In genomic region chr18:22558945-22559385, GRCh38 we compare ENCODE assay signal across 9 cellular contexts.
A peak's percentile ranks its signal among the peaks of the same experiment; 100 is the strongest.
DNase-seq lines count a peak whose midpoint lies in the region; ATAC-seq and TF ChIP-seq lines count a peak whose summit lies in the region.
"Had no signal": no experiment of that assay in that cellular context is flagged by ENCODE, and none has a peak within 500 bp of the region (broad histone marks: within the 10 kb centered on the region; RNA-seq: fewer than 3 reads in every experiment).

No MANE protein-coding gene starts in this region.

- no peaks in the 10 kb centered on the region for H3K36me3 Mint-ChIP-seq in chondrocyte (ENCODE audit: low read depth)
- H3K36me3 Mint-ChIP-seq: activated naive CD8-positive, alpha-beta T cell treated with anti-CD3 and anti-CD28 coated beads, Interleukin-2, amount 10 ng/mL, durations not matched to agents 7 days and 5 days had no signal

- H3K9me3 Mint-ChIP-seq in chondrocyte (ENCODE audit: low read depth), result no peaks in the 10 kb centered on the region
- H3K9me3 Mint-ChIP-seq: activated naive CD8-positive, alpha-beta T cell treated with anti-CD3 and anti-CD28 coated beads, Interleukin-2, amount 10 ng/mL, durations not matched to agents 7 days and 5 days had no signal

- DNase-seq in HuH-7 (ENCODE audit: low spot score) (peak; percentile 62), chondrocyte (ENCODE audit: low spot score) (no peak), left lobe of liver (ENCODE audit: low spot score) (peak; percentile 91), stromal cell of bone marrow (ENCODE audit: low read depth) (peak; percentile 62), NCI-H1694 (lab: John Stamatoyannopoulos, UW) (no peak), NCI-H1694 treated with DMSO at 0.1 percent for 48 hours (lab: John Stamatoyannopoulos, UW) (no peak)

- no peaks in the 10 kb centered on the region for H3K27me3 Mint-ChIP-seq in chondrocyte (ENCODE audit: low read depth)

- peak; percentile 72 for ATAC-seq in left lobe of liver
- ATAC-seq in GM19035 (IDR thresholded peaks at IDR 0.05; ENCODE audit: unreplicated experiment), result no peak
- ATAC-seq in HG03045 (IDR thresholded peaks at IDR 0.05; ENCODE audit: unreplicated experiment), result no peak

- H3K4me1 Mint-ChIP-seq in chondrocyte (ENCODE audit: low read depth), result peaks cover 53% of the 10 kb centered on the region

- H3K27ac Mint-ChIP-seq in chondrocyte (ENCODE audit: unreplicated experiment), result peak overlapping the region; percentile 91
- H3K27ac Mint-ChIP-seq: activated naive CD8-positive, alpha-beta T cell treated with anti-CD3 and anti-CD28 coated beads, Interleukin-2, amount 10 ng/mL, durations not matched to agents 7 days and 5 days had no signal

- TF ChIP-seq CTCF in chondrocyte (IDR thresholded peaks at IDR 0.05), result no peak

- peak overlapping the region; percentile 78 for H3K4me3 Mint-ChIP-seq in chondrocyte (ENCODE audit: unreplicated experiment)
- H3K4me3 Mint-ChIP-seq: activated naive CD8-positive, alpha-beta T cell treated with anti-CD3 and anti-CD28 coated beads, Interleukin-2, amount 10 ng/mL, durations not matched to agents 7 days and 5 days had no signal

Comparison
In these comparisons a context has a peak if more than half of its experiments do, and no peak if none do; other contexts are left out.
1. DNase-seq: peak in HuH-7 (single experiment), left lobe of liver (single experiment) and stromal cell of bone marrow (single experiment); none in chondrocyte (single experiment), NCI-H1694 (single experiment) and NCI-H1694 treated with DMSO at 0.1 percent for 48 hours (single experiment).